12 cellular contexts compared by ENCODE assay signal in genomic region chr2:119704670-119705120, GRCh38. TPM values are rescaled to one million over a fixed set of nuclear protein-coding genes. Genes with fewer than 3 reads are reported as not detected.
DNase-seq lines count a peak whose midpoint lies in the region; ATAC-seq and TF ChIP-seq lines count a peak whose summit lies in the region.
"Had no signal": no experiment of that assay in that cellular context is flagged by ENCODE, and none has a peak within 500 bp of the region (broad histone marks: within the 10 kb centered on the region; RNA-seq: fewer than 3 reads in every experiment).

No MANE protein-coding gene starts in this region.

- H3K4me3 Mint-ChIP-seq in activated T-cell treated with anti-CD3 and anti-CD28 coated beads, Interleukin-2, amount 50 U/mL, for 24 hours, result no peak overlapping the region
- H3K4me3 Mint-ChIP-seq in natural killer cell treated with Interleukin-12 subunit alpha and Interleukin-12 subunit beta and Interleukin-15 and Interleukin-18, amount 100 ng/mL, for 72 hours, result peak overlapping the region; percentile 30
- H3K4me3 Mint-ChIP-seq in progenitor cell of endocrine pancreas (ENCODE audit: low read depth), result no peak overlapping the region

- peaks cover 26% of the 10 kb centered on the region for H3K4me1 Mint-ChIP-seq in activated T-cell treated with anti-CD3 and anti-CD28 coated beads, Interleukin-2, amount 50 U/mL, for 24 hours (ENCODE audit: low read depth)
- H3K4me1 Mint-ChIP-seq in natural killer cell treated with Interleukin-12 subunit alpha and Interleukin-12 subunit beta and Interleukin-15 and Interleukin-18, amount 100 ng/mL, for 72 hours (ENCODE audit: low read depth in 2 of 2), result peaks cover 18 to 24% of the 10 kb centered on the region in 2 donors
- peaks cover 5% of the 10 kb centered on the region for H3K4me1 Mint-ChIP-seq in progenitor cell of endocrine pancreas (ENCODE audit: low read depth)

- ATAC-seq in GM21390 (IDR thresholded peaks at IDR 0.05; ENCODE audit: unreplicated experiment) (peak; percentile 49), HG03025 (IDR thresholded peaks at IDR 0.05; ENCODE audit: low FRiP score, unreplicated experiment) (no peak)
- peak; percentile 84 to 85 for ATAC-seq in natural killer cell treated with Interleukin-12 subunit alpha and Interleukin-12 subunit beta and Interleukin-15 and Interleukin-18, amount 100 ng/mL, for 72 hours

- peak overlapping the region; percentile 85 for H3K27ac Mint-ChIP-seq in activated T-cell treated with anti-CD3 and anti-CD28 coated beads, Interleukin-2, amount 50 U/mL, for 24 hours
- H3K27ac Mint-ChIP-seq in natural killer cell treated with Interleukin-12 subunit alpha and Interleukin-12 subunit beta and Interleukin-15 and Interleukin-18, amount 100 ng/mL, for 72 hours, result peak overlapping the region in 1 of 2 donors; percentile 70
- H3K27ac Mint-ChIP-seq in progenitor cell of endocrine pancreas, result no peak overlapping the region

- H3K36me3 Mint-ChIP-seq in activated T-cell treated with anti-CD3 and anti-CD28 coated beads, Interleukin-2, amount 50 U/mL, for 24 hours (ENCODE audit: low read depth), result no peaks in the 10 kb centered on the region
- H3K36me3 Mint-ChIP-seq in natural killer cell treated with Interleukin-12 subunit alpha and Interleukin-12 subunit beta and Interleukin-15 and Interleukin-18, amount 100 ng/mL, for 72 hours, result no peaks in the 10 kb centered on the region
- H3K36me3 Mint-ChIP-seq in progenitor cell of endocrine pancreas (ENCODE audit: insufficient read depth), result peaks cover 2% of the 10 kb centered on the region

- H3K9me3 Mint-ChIP-seq in activated T-cell treated with anti-CD3 and anti-CD28 coated beads, Interleukin-2, amount 50 U/mL, for 24 hours, result no peaks in the 10 kb centered on the region
- H3K9me3 Mint-ChIP-seq in natural killer cell treated with Interleukin-12 subunit alpha and Interleukin-12 subunit beta and Interleukin-15 and Interleukin-18, amount 100 ng/mL, for 72 hours, result no peaks in the 10 kb centered on the region
- no peaks in the 10 kb centered on the region for H3K9me3 Mint-ChIP-seq in progenitor cell of endocrine pancreas (ENCODE audit: low read depth)

- H3K27me3 Mint-ChIP-seq in activated T-cell treated with anti-CD3 and anti-CD28 coated beads, Interleukin-2, amount 50 U/mL, for 24 hours, result peaks cover 5% of the 10 kb centered on the region
- peaks cover 11 to 27% of the 10 kb centered on the region in 2 donors for H3K27me3 Mint-ChIP-seq in natural killer cell treated with Interleukin-12 subunit alpha and Interleukin-12 subunit beta and Interleukin-15 and Interleukin-18, amount 100 ng/mL, for 72 hours
- peaks cover 18% of the 10 kb centered on the region for H3K27me3 Mint-ChIP-seq in progenitor cell of endocrine pancreas

- DNase-seq in activated T-cell treated with anti-CD3 and anti-CD28 coated beads, Interleukin-2, amount 50 U/mL, for 24 hours, result no peak
- no peak for DNase-seq in activated T-cell treated with anti-CD3 and anti-CD28 coated beads for 4 hours
- DNase-seq in amniotic epithelial cell (ENCODE audit: low read depth), result peak; percentile 49
- DNase-seq in natural killer cell treated with Interleukin-12 subunit alpha and Interleukin-12 subunit beta and Interleukin-15 and Interleukin-18, amount 100 ng/mL, for 72 hours (ENCODE audit: low spot score), result no peak
- DNase-seq in progenitor cell of endocrine pancreas (ENCODE audit: low spot score, unreplicated experiment), result no peak
- DNase-seq in SW480 (ENCODE audit: low spot score), result no peak
- DNase-seq: aorta, Karpas-422, NCI-H446, small intestine had no signal

- no peak for TF ChIP-seq CTCF in progenitor cell of endocrine pancreas (IDR thresholded peaks at IDR 0.05; ENCODE audit: unreplicated experiment)

RNA-seq across cellular contexts. Expression of gene TMEM177, which starts 25.7 kb away (rescaled TPM):
- 10 to 100 TPM in 1 of 2 donors, 1 to 10 TPM in 1; 8.9 to 14.7 TPM for total RNA-seq in natural killer cell treated with Interleukin-12 subunit alpha and Interleukin-12 subunit beta and Interleukin-15 and Interleukin-18, amount 100 ng/mL, for 72 hours
- 22.5 and 23.1 TPM in 2 replicates for total RNA-seq in progenitor cell of endocrine pancreas

RNA-seq across cellular contexts. Expression of gene PTPN4, which starts 55.0 kb away (rescaled TPM):
- 10 to 100 TPM; 56.5 to 80.8 TPM for total RNA-seq in natural killer cell treated with Interleukin-12 subunit alpha and Interleukin-12 subunit beta and Interleukin-15 and Interleukin-18, amount 100 ng/mL, for 72 hours
- 54.2 and 59.1 TPM in 2 replicates for total RNA-seq in progenitor cell of endocrine pancreas
